8 cellular contexts compared by ENCODE assay signal in genomic region chr14:22837059-22837749, GRCh38. TPM values are rescaled to one million over a fixed set of nuclear protein-coding genes. Genes with fewer than 3 reads are reported as not detected.
DNase-seq lines count a peak whose midpoint lies in the region; ATAC-seq, FAIRE-seq and TF ChIP-seq lines count a peak whose summit lies in the region.

No MANE protein-coding gene starts in this region.

- H3K4me3 Mint-ChIP-seq in stimulated activated memory B cell treated with anti-CD40 and anti-IgM and Interleukin-4, amounts not matched to agents 10 μg/mL and 1 μg/mL and 100 μg/mL, for 72 hours, result peak overlapping the region; percentile 89

- CTCF ChIA-PET in IMR-90 (lab: Yijun Ruan, JAX), result interaction anchor here (0.7 to 1.6 kb wide), 4 partner anchors 14 to 17 kb away, joined by 3 to 9 read pairs (median 3); no protein-coding TSS in a partner anchor

- peak overlapping the region; percentile 90 for H3K23ac ChIP-seq in IMR-90 (ENCODE audit: low read depth, low read length)

- H4K8ac ChIP-seq in IMR-90 (ENCODE audit: low read depth in 2 of 2, low read length in 2 of 2), result peak overlapping the region; percentile 89 to 95; a peak in 3 of 4 replicates

- H3K4me1 ChIP-seq in BLaER1 (peaks cover 36% of the 10 kb centered on the region), IMR-90 (ENCODE audit: control insufficient read depth, insufficient read depth, low read length) (peaks cover 15% of the 10 kb centered on the region), body of pancreas (peaks cover 28% of the 10 kb centered on the region), keratinocyte (ENCODE audit: control insufficient read depth, extremely low read depth, insufficient read depth, low read length) (peaks cover 25% of the 10 kb centered on the region)

- peaks cover 62% of the 10 kb centered on the region for H3K79me2 ChIP-seq in keratinocyte (ENCODE audit: control insufficient read depth, insufficient read depth, low read length)

- peak overlapping the region; percentile 88 for H3K27ac Mint-ChIP-seq in stimulated activated memory B cell treated with anti-CD40 and anti-IgM and Interleukin-4, amounts not matched to agents 10 μg/mL and 1 μg/mL and 100 μg/mL, for 72 hours

- H3K27ac ChIP-seq in BLaER1, result peak overlapping the region; percentile 55
- H3K27ac ChIP-seq in IMR-90 (ENCODE audit: insufficient read depth, low read length), result peak overlapping the region; percentile 96
- H3K27ac ChIP-seq in body of pancreas, result peak overlapping the region; percentile 78 to 88 (median 86)
- peak overlapping the region; percentile 93 for H3K27ac ChIP-seq in keratinocyte (ENCODE audit: control insufficient read depth, insufficient read depth, low read length)

- H3K4ac ChIP-seq in IMR-90 (ENCODE audit: low read depth, low read length), result peak overlapping the region; percentile 93

- H3K4me2 ChIP-seq in BLaER1 (peak overlapping the region; percentile 74), IMR-90 (ENCODE audit: low read depth, low read length) (peak overlapping the region; percentile 81), keratinocyte (ENCODE audit: control insufficient read depth, extremely low read depth, insufficient read depth, low read depth, low read length) (peak overlapping the region; percentile 95)

- H3K9ac ChIP-seq in BLaER1, result peak overlapping the region; percentile 71
- H3K9ac ChIP-seq in IMR-90 (ENCODE audit: low read depth, low read length), result peak overlapping the region; percentile 94
- H3K9ac ChIP-seq in keratinocyte (ENCODE audit: control insufficient read depth, extremely low read depth, insufficient read depth, low read length), result peak overlapping the region; percentile 94

- H3K4me3 ChIP-seq in BLaER1 (peak overlapping the region; percentile 63), IMR-90 (ENCODE audit: insufficient read depth, low read depth, low read length) (peak overlapping the region; percentile 64), body of pancreas (peak overlapping the region; percentile 47 to 67), keratinocyte (ENCODE audit: control insufficient read depth in 2 of 3, extremely low read depth in 1 of 3, insufficient read depth in 2 of 3, low read depth in 1 of 3, low read length in 3 of 3) (peak overlapping the region; percentile 89 to 99 (median 92))

- peaks cover 6 to 46% of the 10 kb centered on the region in 2 experiments; a peak in 3 of 4 replicates for H3K79me1 ChIP-seq in IMR-90 (ENCODE audit: low read depth in 1 of 2, low read length in 2 of 2)

- peak; percentile 16 for ATAC-seq in IMR-90 (ENCODE audit: low read depth)
- peak; percentile 80 for ATAC-seq in body of pancreas
- peak; percentile 35 for ATAC-seq in stimulated activated memory B cell treated with anti-CD40 and anti-IgM and Interleukin-4, amounts not matched to agents 10 μg/mL and 1 μg/mL and 100 μg/mL, for 72 hours
- no peak for ATAC-seq in GM21576 (IDR thresholded peaks at IDR 0.05; ENCODE audit: unreplicated experiment)
- no peak for ATAC-seq in activated CD4-positive, CD25-positive, alpha-beta regulatory T cell treated with anti-CD3 and anti-CD28 coated beads, Interleukin-2, amount 50 U/mL, for 24 hours

- dilution Hi-C loops in IMR-90 (cut with HindIII; ENCODE audit: low sequenced_read_pairs, unreplicated experiment), result no loop called here
- dilution Hi-C loops in keratinocyte (cut with MboI; ENCODE audit: extremely low pct_ligation_motif_present, low sequenced_read_pairs), result no loop called here

- no TSS peak for BruUV-seq in IMR-90 (replicated peaks; lab: Mats Ljungman, UMichigan)

- H3K9me3 Mint-ChIP-seq in stimulated activated memory B cell treated with anti-CD40 and anti-IgM and Interleukin-4, amounts not matched to agents 10 μg/mL and 1 μg/mL and 100 μg/mL, for 72 hours, result no peaks in the 10 kb centered on the region

- H2BK20ac ChIP-seq in IMR-90 (ENCODE audit: low read depth, low read length), result no peak overlapping the region

- peaks cover 19% of the 10 kb centered on the region for H3K36me3 Mint-ChIP-seq in stimulated activated memory B cell treated with anti-CD40 and anti-IgM and Interleukin-4, amounts not matched to agents 10 μg/mL and 1 μg/mL and 100 μg/mL, for 72 hours

- DNase-seq in IMR-90 (peak; percentile 63), body of pancreas (peak; percentile 70 to 76 (median 72)), keratinocyte (ENCODE audit: low read depth, low spot score) (no peak), NCI-H2196 (lab: John Stamatoyannopoulos, UW; ENCODE audit: unreplicated experiment) (no peak)

- H4K20me1 ChIP-seq in BLaER1 (peaks cover 33% of the 10 kb centered on the region), IMR-90 (ENCODE audit: insufficient read depth, low read length) (peaks cover 34% of the 10 kb centered on the region), keratinocyte (ENCODE audit: control insufficient read depth, extremely low read depth, insufficient read depth, low read length) (no peaks in the 10 kb centered on the region)

- intact Hi-C loops in IMR-90 (cut with micrococcal nuclease), result loop anchor here (5.0 kb wide), 6 partner anchors 60 to 280 kb away; partner anchors contain the start of genes AJUBA and RBM23
- intact Hi-C loops in body of pancreas (cut with DNase I), result no loop called here

- H2AFZ ChIP-seq in IMR-90 (replicated peaks; ENCODE audit: low read length, poor library complexity) (peak overlapping the region; percentile 71), keratinocyte (ENCODE audit: control insufficient read depth, low read length) (no peak overlapping the region)

- peaks cover 29% of the 10 kb centered on the region for H3K27me3 Mint-ChIP-seq in stimulated activated memory B cell treated with anti-CD40 and anti-IgM and Interleukin-4, amounts not matched to agents 10 μg/mL and 1 μg/mL and 100 μg/mL, for 72 hours

- FAIRE-seq in keratinocyte (lab: Jason Lieb, UNC), result no peak

- H3K56ac ChIP-seq in IMR-90 (ENCODE audit: extremely low read depth, insufficient read depth, low read length), result peak overlapping the region; percentile 94

- TF ChIP-seq CTCF in IMR-90 (conservative IDR thresholded peaks at IDR 0.05; ENCODE audit: low read depth, low read length) (no peak), body of pancreas (IDR thresholded peaks at IDR 0.05) (no peak), keratinocyte (optimal IDR thresholded peaks at IDR 0.05 in 1 of 3, IDR thresholded peaks at IDR 0.05 in 1 of 3, conservative IDR thresholded peaks at IDR 0.05 in 1 of 3; ENCODE audit: extremely low read depth in 1 of 3, insufficient read depth in 2 of 3, low read length in 3 of 3) (no peak)

- POLR2A ChIA-PET in IMR-90 (lab: Charles Lee; ENCODE audit: unreplicated experiment), result interaction anchor here (0.9 to 3.6 kb wide), 4 partner anchors 12 to 14 kb away, joined by 3 to 25 read pairs (median 12); no protein-coding TSS in a partner anchor

- H3K4me1 Mint-ChIP-seq in stimulated activated memory B cell treated with anti-CD40 and anti-IgM and Interleukin-4, amounts not matched to agents 10 μg/mL and 1 μg/mL and 100 μg/mL, for 72 hours, result peaks cover 19% of the 10 kb centered on the region

- H4K5ac ChIP-seq in IMR-90 (ENCODE audit: low read depth, low read length), result peak overlapping the region; percentile 81

- H3K18ac ChIP-seq in IMR-90 (ENCODE audit: low read depth, low read length), result peak overlapping the region; percentile 77; the same call in 1 of the 2 replicates

- H3K9me3 ChIP-seq in BLaER1 (no peaks in the 10 kb centered on the region), IMR-90 (ENCODE audit: control insufficient read depth, insufficient read depth, low read length) (no peaks in the 10 kb centered on the region), body of pancreas (no peaks in the 10 kb centered on the region), keratinocyte (ENCODE audit: control insufficient read depth, low read depth, low read length) (no peaks in the 10 kb centered on the region)

- no peak; the same call in none of the 2 replicates for TF ChIP-seq POLR2A in IMR-90 (IDR thresholded peaks at IDR 0.05; ENCODE audit: low read depth, low read length)
- TF ChIP-seq POLR2A in body of pancreas (IDR thresholded peaks at IDR 0.05), result peak in 2 of 3 donors; percentile 49 to 65

- H2BK15ac ChIP-seq in IMR-90 (ENCODE audit: low read depth, low read length), result no peak overlapping the region

- H3K14ac ChIP-seq in IMR-90 (replicated peaks; ENCODE audit: low read depth, low read length), result peak overlapping the region; percentile 68

- H2BK5ac ChIP-seq in IMR-90 (ENCODE audit: low read depth, low read length, poor library complexity, severe bottlenecking), result peak overlapping the region; percentile 77

- H3K36me3 ChIP-seq in BLaER1 (peaks cover 38% of the 10 kb centered on the region), IMR-90 (ENCODE audit: control insufficient read depth, insufficient read depth, low read length) (peaks cover 35% of the 10 kb centered on the region), body of pancreas (replicated peaks in 1 of 2; ENCODE audit: insufficient read depth in 1 of 2, low read depth in 2 of 2) (peaks cover 0 to 13% of the 10 kb centered on the region in 2 donors), keratinocyte (ENCODE audit: control insufficient read depth in 2 of 2, extremely low read depth in 1 of 2, insufficient read depth in 2 of 2, low read length in 2 of 2) (peaks cover 23 to 46% of the 10 kb centered on the region in 2 experiments)

- H3K27me3 ChIP-seq in BLaER1 (peaks cover 57% of the 10 kb centered on the region), IMR-90 (ENCODE audit: control insufficient read depth, insufficient read depth, low read length) (no peaks in the 10 kb centered on the region), body of pancreas (no peaks in the 10 kb centered on the region), keratinocyte (ENCODE audit: control insufficient read depth, extremely low read depth, insufficient read depth, low read length) (no peaks in the 10 kb centered on the region)

- H2AK5ac ChIP-seq in IMR-90 (ENCODE audit: low read depth, low read length), result peak overlapping the region; percentile 79

- H2BK120ac ChIP-seq in IMR-90 (ENCODE audit: low read depth, low read length), result peak overlapping the region; percentile 55

- H3K9me1 ChIP-seq in IMR-90 (ENCODE audit: insufficient read depth, low read length) (peaks cover 19% of the 10 kb centered on the region), keratinocyte (ENCODE audit: control insufficient read depth, extremely low read depth, insufficient read depth, low read length) (peaks cover 3% of the 10 kb centered on the region)

- no peak for TF ChIP-seq RAD21 in IMR-90 (IDR thresholded peaks at IDR 0.05; ENCODE audit: low read length)

- H4K91ac ChIP-seq in IMR-90 (ENCODE audit: insufficient read depth, low read depth, low read length), result peak overlapping the region; percentile 93

- WGBS in IMR-90 (ENCODE audit: extremely low coverage in 2 of 2, insufficient read length in 1 of 2), 2 experiments, result 1% methylated on average over 31 of the region's 60 CpGs; no CpG with 5 or more reads in 1 of the 2 experiments
- 1 to 2% methylated on average over 17 to 59 of the region's 60 CpGs for WGBS in body of pancreas, 2 donors

- in situ Hi-C loops in IMR-90 (cut with MboI; ENCODE audit: low sequenced_read_pairs), result no loop called here

- H2AK9ac ChIP-seq in IMR-90 (replicated peaks; ENCODE audit: low read depth, low read length, poor library complexity), result peak overlapping the region; percentile 96

RNA-seq across cellular contexts. Expression of gene MMP14, which starts 0.8 kb away (rescaled TPM):
- total RNA-seq in IMR-90 (2012; rRNA removed) (124 and 156 TPM in 2 replicates), body of pancreas (10 to 100 TPM; 55.3 to 65.3 TPM)
- polyA plus RNA-seq in IMR-90 (2012; rRNA removed) (315 and 375 TPM in 2 replicates), keratinocyte (185 to 355 TPM (median 246 TPM) in 3 replicates)
- 185 and 358 TPM in 2 replicates for polyA plus RNA-seq in IMR-90 (2012; cell fraction: cytosol; rRNA removed)
- polyA plus RNA-seq in IMR-90 (2012; cell fraction: nucleus; rRNA removed; ENCODE audit: low replicate concordance), result 492 and 622 TPM in 2 replicates
- polyA plus RNA-seq in keratinocyte (2011; ENCODE audit: low read depth), result 38.1 TPM
- polyA plus RNA-seq in keratinocyte (2011; cell fraction: cytosol; rRNA removed), result 52.3 and 79.2 TPM in 2 replicates
- 794 and 868 TPM in 2 replicates for polyA plus RNA-seq in keratinocyte (2011; cell fraction: nucleus; rRNA removed)
- polyA plus RNA-seq in keratinocyte (2012; ENCODE audit: low replicate concordance), result 99.7 and 290 TPM in 2 replicates
- 235 to 587 TPM (median 267 TPM) in 3 replicates for polyA minus RNA-seq in keratinocyte
- 209 TPM for polyA minus RNA-seq in keratinocyte (2011; cell fraction: cytosol; rRNA and poly(A)+ RNA removed)
- polyA minus RNA-seq in keratinocyte (2011; cell fraction: nucleus; rRNA and poly(A)+ RNA removed), result 532 and 668 TPM in 2 replicates

RNA-seq across cellular contexts. Expression of gene MRPL52, which starts 7.5 kb away (rescaled TPM):
- total RNA-seq in IMR-90 (2012; rRNA removed), result 23.9 and 51.4 TPM in 2 replicates
- 33.1 and 45.7 TPM in 2 replicates for polyA plus RNA-seq in IMR-90 (2012; rRNA removed)
- 114 and 912 TPM in 2 replicates for polyA plus RNA-seq in IMR-90 (2012; cell fraction: cytosol; rRNA removed)
- 35.8 and 40.4 TPM in 2 replicates for polyA plus RNA-seq in IMR-90 (2012; cell fraction: nucleus; rRNA removed; ENCODE audit: low replicate concordance)
- 10 to 100 TPM; 29.3 to 45.1 TPM for total RNA-seq in body of pancreas
- polyA plus RNA-seq in keratinocyte, result 56.0 to 104 TPM (median 82.0 TPM) in 3 replicates
- polyA plus RNA-seq in keratinocyte (2011; ENCODE audit: low read depth), result 181 TPM
- polyA plus RNA-seq in keratinocyte (2011; cell fraction: cytosol; rRNA removed), result 28.8 and 37.2 TPM in 2 replicates
- polyA plus RNA-seq in keratinocyte (2011; cell fraction: nucleus; rRNA removed), result 24.4 and 31.9 TPM in 2 replicates
- 93.4 and 197 TPM in 2 replicates for polyA plus RNA-seq in keratinocyte (2012; ENCODE audit: low replicate concordance)
- polyA minus RNA-seq in keratinocyte, result 8.2 to 15.9 TPM (median 12.9 TPM) in 3 replicates
- polyA minus RNA-seq in keratinocyte (2011; cell fraction: cytosol; rRNA and poly(A)+ RNA removed), result 78.5 TPM
- polyA minus RNA-seq in keratinocyte (2011; cell fraction: nucleus; rRNA and poly(A)+ RNA removed), result 5.8 and 9.2 TPM in 2 replicates

RNA-seq across cellular contexts. Expression of gene SLC7A7, which starts 22.0 kb away (rescaled TPM):
- total RNA-seq in IMR-90 (2012; rRNA removed), result 1.4 and 2.0 TPM in 2 replicates
- polyA plus RNA-seq in IMR-90 (2012; rRNA removed), result 1.4 and 1.8 TPM in 2 replicates
- polyA plus RNA-seq in IMR-90 (2012; cell fraction: cytosol; rRNA removed), result 1.5 and 2.2 TPM in 2 replicates
- polyA plus RNA-seq in IMR-90 (2012; cell fraction: nucleus; rRNA removed; ENCODE audit: low replicate concordance), result 3.9 and 11.9 TPM in 2 replicates
- 10 to 100 TPM in 1 of 2 donors, 1 to 10 TPM in 1; 6.9 to 16.6 TPM for total RNA-seq in body of pancreas
- 0.20 to 0.65 TPM (median 0.33 TPM) in 3 replicates for polyA plus RNA-seq in keratinocyte
- polyA plus RNA-seq in keratinocyte (2011; ENCODE audit: low read depth), result not detected
- 0.13 and 0.22 TPM in 2 replicates for polyA plus RNA-seq in keratinocyte (2011; cell fraction: cytosol; rRNA removed)
- polyA plus RNA-seq in keratinocyte (2011; cell fraction: nucleus; rRNA removed), result 0.73 and 0.95 TPM in 2 replicates
- polyA plus RNA-seq in keratinocyte (2012; ENCODE audit: low replicate concordance), result 0.30 and 0.34 TPM in 2 replicates
- 0.29 to 0.36 TPM in 2 of 3 replicates, not detected in the other for polyA minus RNA-seq in keratinocyte
- not detected for polyA minus RNA-seq in keratinocyte (2011; cell fraction: cytosol; rRNA and poly(A)+ RNA removed)
- 0.32 TPM in 1 of 2 replicates, not detected in the other for polyA minus RNA-seq in keratinocyte (2011; cell fraction: nucleus; rRNA and poly(A)+ RNA removed)

RNA-seq across cellular contexts. Expression of gene LRP10, which starts 34.3 kb away (rescaled TPM):
- 19.4 and 25.1 TPM in 2 replicates for total RNA-seq in IMR-90 (2012; rRNA removed)
- 118 and 121 TPM in 2 replicates for polyA plus RNA-seq in IMR-90 (2012; rRNA removed)
- 86.3 and 158 TPM in 2 replicates for polyA plus RNA-seq in IMR-90 (2012; cell fraction: cytosol; rRNA removed)
- polyA plus RNA-seq in IMR-90 (2012; cell fraction: nucleus; rRNA removed; ENCODE audit: low replicate concordance), result 38.3 and 104 TPM in 2 replicates
- total RNA-seq in body of pancreas, result 10 to 100 TPM; 47.8 to 83.0 TPM
- 36.7 to 79.4 TPM (median 62.5 TPM) in 3 replicates for polyA plus RNA-seq in keratinocyte
- 43.9 TPM for polyA plus RNA-seq in keratinocyte (2011; ENCODE audit: low read depth)
- polyA plus RNA-seq in keratinocyte (2011; cell fraction: cytosol; rRNA removed), result 44.1 and 73.2 TPM in 2 replicates
- polyA plus RNA-seq in keratinocyte (2011; cell fraction: nucleus; rRNA removed), result 131 and 159 TPM in 2 replicates
- 95.0 and 106 TPM in 2 replicates for polyA plus RNA-seq in keratinocyte (2012; ENCODE audit: low replicate concordance)
- 110 to 463 TPM (median 142 TPM) in 3 replicates for polyA minus RNA-seq in keratinocyte
- polyA minus RNA-seq in keratinocyte (2011; cell fraction: cytosol; rRNA and poly(A)+ RNA removed), result 143 TPM
- polyA minus RNA-seq in keratinocyte (2011; cell fraction: nucleus; rRNA and poly(A)+ RNA removed), result 194 and 209 TPM in 2 replicates

RNA-seq across cellular contexts. Expression of gene REM2, which starts 45.8 kb away (rescaled TPM):
- total RNA-seq in IMR-90 (2012; rRNA removed) (under 0.01 TPM in 2 replicates), body of pancreas (not detected)
- polyA plus RNA-seq in IMR-90 (2012; rRNA removed) (0.07 TPM in 1 of 2 replicates, not detected in the other), keratinocyte (0.04 to 0.06 TPM (median 0.05 TPM) in 3 replicates)
- 0.04 TPM in 1 of 2 replicates, not detected in the other for polyA plus RNA-seq in IMR-90 (2012; cell fraction: cytosol; rRNA removed)
- 0.52 and 0.69 TPM in 2 replicates for polyA plus RNA-seq in IMR-90 (2012; cell fraction: nucleus; rRNA removed; ENCODE audit: low replicate concordance)
- not detected for polyA plus RNA-seq in keratinocyte (2011; ENCODE audit: low read depth)
- polyA plus RNA-seq in keratinocyte (2011; cell fraction: cytosol; rRNA removed), result 0.06 TPM in 1 of 2 replicates, not detected in the other
- 0.20 and 0.25 TPM in 2 replicates for polyA plus RNA-seq in keratinocyte (2011; cell fraction: nucleus; rRNA removed)
- 0.87 TPM in 1 of 2 replicates, not detected in the other for polyA plus RNA-seq in keratinocyte (2012; ENCODE audit: low replicate concordance)
- not detected in 3 replicates for polyA minus RNA-seq in keratinocyte
- polyA minus RNA-seq in keratinocyte (2011; cell fraction: cytosol; rRNA and poly(A)+ RNA removed), result not detected
- 0.32 TPM in 1 of 2 replicates, not detected in the other for polyA minus RNA-seq in keratinocyte (2011; cell fraction: nucleus; rRNA and poly(A)+ RNA removed)

Comparison
In these comparisons a context has a peak if more than half of its experiments do, and no peak if none do; other contexts are left out.
1. ATAC-seq: peak in IMR-90 (single experiment), body of pancreas (single experiment) and stimulated activated memory B cell treated with anti-CD40 and anti-IgM and Interleukin-4, amounts not matched to agents 10 μg/mL and 1 μg/mL and 100 μg/mL, for 72 hours (single experiment); none in GM21576 (single experiment) and activated CD4-positive, CD25-positive, alpha-beta regulatory T cell treated with anti-CD3 and anti-CD28 coated beads, Interleukin-2, amount 50 U/mL, for 24 hours (0 of 2).
2. DNase-seq: peak in IMR-90 (single experiment) and body of pancreas (4 of 4); none in keratinocyte (single experiment) and NCI-H2196 (single experiment).
3. Peak in every context shown above with its lines, with median percentiles within 50 percentile points of each other: H3K27ac ChIP-seq, H3K4me2 ChIP-seq, H3K4me3 ChIP-seq and H3K9ac ChIP-seq.